ENCODE assay signal across 6 cellular contexts in genomic region chr10:91135113-91135512, GRCh38.
"Had no signal": no experiment of that assay in that cellular context is flagged by ENCODE, and none has a peak within 500 bp of the region (broad histone marks: within the 10 kb centered on the region; RNA-seq: fewer than 3 reads in every experiment).

No MANE protein-coding gene starts in this region.

- DNase-seq: GOT3, H9, HCEC 1CT, KG1 had no signal

- FAIRE-seq: H54, HTR-8/SVneo had no signal
